16 cellular contexts compared by ENCODE assay signal in genomic region chr12:24920141-24920540, GRCh38. TPM values are rescaled to one million over a fixed set of nuclear protein-coding genes. Genes with fewer than 3 reads are reported as not detected.
A peak's percentile ranks its signal among the peaks of the same experiment; 100 is the strongest.
DNase-seq lines count a peak whose midpoint lies in the region; ATAC-seq and TF ChIP-seq lines count a peak whose summit lies in the region.
"Had no signal": no experiment of that assay in that cellular context is flagged by ENCODE, and none has a peak within 500 bp of the region (broad histone marks: within the 10 kb centered on the region; RNA-seq: fewer than 3 reads in every experiment).

No MANE protein-coding gene starts in this region.

- H3K27me3 Mint-ChIP-seq in activated T-cell treated with anti-CD3 and anti-CD28 coated beads, Interleukin-2, amount 50 U/mL, for 24 hours, result peaks cover 14% of the 10 kb centered on the region
- H3K27me3 Mint-ChIP-seq in activated T-cell treated with anti-CD3 and anti-CD28 coated beads, Interleukin-2, amount 50 U/mL, for 72 hours (ENCODE audit: low read depth), result peaks cover 15% of the 10 kb centered on the region
- no peaks in the 10 kb centered on the region for H3K27me3 Mint-ChIP-seq in HFFc6 (ENCODE audit: insufficient read depth)
- H3K27me3 Mint-ChIP-seq in chondrocyte (ENCODE audit: low read depth), result no peaks in the 10 kb centered on the region
- no peaks in the 10 kb centered on the region for H3K27me3 Mint-ChIP-seq in type B pancreatic cell
- peaks cover 5% of the 10 kb centered on the region for H3K27me3 Mint-ChIP-seq in T-helper 2 cell treated with Interferon-gamma antibody and Interleukin-4, amounts not matched to agents 5 μg/mL and 100 μg/mL, for 36 hours (ENCODE audit: low read depth)

- peaks cover 5% of the 10 kb centered on the region for H3K36me3 Mint-ChIP-seq in activated T-cell treated with anti-CD3 and anti-CD28 coated beads, Interleukin-2, amount 50 U/mL, for 24 hours (ENCODE audit: low read depth)
- H3K36me3 Mint-ChIP-seq in activated T-cell treated with anti-CD3 and anti-CD28 coated beads, Interleukin-2, amount 50 U/mL, for 72 hours (ENCODE audit: insufficient read depth in 2 of 2), result peaks cover 0 to 4% of the 10 kb centered on the region in 2 donors
- H3K36me3 Mint-ChIP-seq in HFFc6 (ENCODE audit: low read depth) (peaks cover 5% of the 10 kb centered on the region; the same call in 1 of the 2 replicates), chondrocyte (ENCODE audit: low read depth) (peaks cover 1% of the 10 kb centered on the region), type B pancreatic cell (peaks cover 36% of the 10 kb centered on the region)
- no peaks in the 10 kb centered on the region for H3K36me3 Mint-ChIP-seq in T-helper 2 cell treated with Interferon-gamma antibody and Interleukin-4, amounts not matched to agents 5 μg/mL and 100 μg/mL, for 36 hours (ENCODE audit: low read depth)

- no peak for TF ChIP-seq POLR2A in GM18505 (IDR thresholded peaks at IDR 0.05; ENCODE audit: borderline replicate concordance, extremely low read depth, insufficient read depth, insufficient read length)

- TF ChIP-seq CTCF in HFFc6 (IDR thresholded peaks at IDR 0.05), result no peak
- no peak for TF ChIP-seq CTCF in chondrocyte (IDR thresholded peaks at IDR 0.05)
- no peak for TF ChIP-seq CTCF in type B pancreatic cell (conservative IDR thresholded peaks at IDR 0.05)

- H3K4me1 Mint-ChIP-seq in activated T-cell treated with anti-CD3 and anti-CD28 coated beads, Interleukin-2, amount 50 U/mL, for 24 hours (ENCODE audit: low read depth), result peaks cover 43% of the 10 kb centered on the region
- peaks cover 40% of the 10 kb centered on the region for H3K4me1 Mint-ChIP-seq in activated T-cell treated with anti-CD3 and anti-CD28 coated beads, Interleukin-2, amount 50 U/mL, for 72 hours (ENCODE audit: low read depth)
- H3K4me1 Mint-ChIP-seq in HFFc6 (ENCODE audit: low read depth) (peaks cover 75% of the 10 kb centered on the region), chondrocyte (ENCODE audit: low read depth) (peaks cover 64% of the 10 kb centered on the region), type B pancreatic cell (ENCODE audit: unreplicated experiment) (peaks cover 7% of the 10 kb centered on the region)
- peaks cover 5% of the 10 kb centered on the region for H3K4me1 Mint-ChIP-seq in T-helper 2 cell treated with Interferon-gamma antibody and Interleukin-4, amounts not matched to agents 5 μg/mL and 100 μg/mL, for 36 hours (ENCODE audit: low read depth)

- no peak for DNase-seq in activated T-cell treated with anti-CD3 and anti-CD28 coated beads, Interleukin-2, amount 50 U/mL, for 24 hours
- DNase-seq in activated T-cell treated with anti-CD3 and anti-CD28 coated beads, Interleukin-2, amount 50 U/mL, for 72 hours, result no peak
- DNase-seq in HFFc6, result no peak
- DNase-seq in chondrocyte (ENCODE audit: low spot score), result no peak
- no peak for DNase-seq in type B pancreatic cell (ENCODE audit: extremely low spot score, unreplicated experiment)
- no peak for DNase-seq in T-helper 2 cell treated with Interferon-gamma antibody and Interleukin-4, amounts not matched to agents 5 μg/mL and 100 μg/mL, for 36 hours (ENCODE audit: low spot score)
- DNase-seq: AML-193, DMS79, MV-4-11, NCI-H1694 treated with DMSO at 0.1 percent for 48 hours, NCI-H2227 treated with DMSO at 0.1 percent for 48 hours, NCI-H510A treated with DMSO at 0.1 percent for 48 hours, NCI-H774, Peyer's patch had no signal

- no peak overlapping the region for H3K4me3 Mint-ChIP-seq in activated T-cell treated with anti-CD3 and anti-CD28 coated beads, Interleukin-2, amount 50 U/mL, for 24 hours
- H3K4me3 Mint-ChIP-seq in activated T-cell treated with anti-CD3 and anti-CD28 coated beads, Interleukin-2, amount 50 U/mL, for 72 hours, result no peak overlapping the region
- H3K4me3 Mint-ChIP-seq in HFFc6 (peak overlapping the region; percentile 36; the same call in 1 of the 2 replicates), chondrocyte (ENCODE audit: unreplicated experiment) (no peak overlapping the region), type B pancreatic cell (no peak overlapping the region)
- no peak overlapping the region for H3K4me3 Mint-ChIP-seq in T-helper 2 cell treated with Interferon-gamma antibody and Interleukin-4, amounts not matched to agents 5 μg/mL and 100 μg/mL, for 36 hours

- no peak for ATAC-seq in activated T-cell treated with anti-CD3 and anti-CD28 coated beads, Interleukin-2, amount 50 U/mL, for 72 hours (replicated peaks in 1 of 2)
- no peak for ATAC-seq in GM18505 (IDR thresholded peaks at IDR 0.05; ENCODE audit: unreplicated experiment)

- peak overlapping the region; percentile 88 for H3K27ac Mint-ChIP-seq in activated T-cell treated with anti-CD3 and anti-CD28 coated beads, Interleukin-2, amount 50 U/mL, for 24 hours
- H3K27ac Mint-ChIP-seq in activated T-cell treated with anti-CD3 and anti-CD28 coated beads, Interleukin-2, amount 50 U/mL, for 72 hours, result no peak overlapping the region
- peak overlapping the region; percentile 82 for H3K27ac Mint-ChIP-seq in HFFc6
- H3K27ac Mint-ChIP-seq in chondrocyte (ENCODE audit: unreplicated experiment), result peak overlapping the region; percentile 43
- peak overlapping the region; percentile 32 for H3K27ac Mint-ChIP-seq in type B pancreatic cell
- H3K27ac Mint-ChIP-seq in T-helper 2 cell treated with Interferon-gamma antibody and Interleukin-4, amounts not matched to agents 5 μg/mL and 100 μg/mL, for 36 hours, result no peak overlapping the region

- peaks cover 9% of the 10 kb centered on the region for H3K9me3 Mint-ChIP-seq in activated T-cell treated with anti-CD3 and anti-CD28 coated beads, Interleukin-2, amount 50 U/mL, for 24 hours
- no peaks in the 10 kb centered on the region for H3K9me3 Mint-ChIP-seq in activated T-cell treated with anti-CD3 and anti-CD28 coated beads, Interleukin-2, amount 50 U/mL, for 72 hours
- H3K9me3 Mint-ChIP-seq in HFFc6 (no peaks in the 10 kb centered on the region), chondrocyte (ENCODE audit: low read depth) (no peaks in the 10 kb centered on the region), type B pancreatic cell (peaks cover 13% of the 10 kb centered on the region)
- H3K9me3 Mint-ChIP-seq in T-helper 2 cell treated with Interferon-gamma antibody and Interleukin-4, amounts not matched to agents 5 μg/mL and 100 μg/mL, for 36 hours, result no peaks in the 10 kb centered on the region

RNA-seq across cellular contexts. Expression of gene BCAT1, which starts 28.8 kb away (rescaled TPM):
- total RNA-seq in activated T-cell treated with anti-CD3 and anti-CD28 coated beads, Interleukin-2, amount 50 U/mL, for 72 hours, result 10 to 100 TPM; 53.4 to 71.1 TPM
- 100 to 1,000 TPM; 156 to 180 (median 173) TPM for total RNA-seq in HFFc6 (2021; fragmentation: NEBNext Ultra II Directional; extraction: Animal tissue kit (Norgen Biotek cat#: 25700))
- total RNA-seq in chondrocyte (191 to 246 TPM (median 240 TPM) in 3 replicates), type B pancreatic cell (ENCODE audit: low replicate concordance) (153 and 573 TPM in 2 replicates)
- total RNA-seq: HT-29 had no signal

Comparison
In these comparisons a context has a peak if more than half of its experiments do, and no peak if none do; other contexts are left out.
1. H3K27ac Mint-ChIP-seq: peak in activated T-cell treated with anti-CD3 and anti-CD28 coated beads, Interleukin-2, amount 50 U/mL, for 24 hours (single experiment), HFFc6 (single experiment), chondrocyte (single experiment) and type B pancreatic cell (single experiment); none in activated T-cell treated with anti-CD3 and anti-CD28 coated beads, Interleukin-2, amount 50 U/mL, for 72 hours (single experiment) and T-helper 2 cell treated with Interferon-gamma antibody and Interleukin-4, amounts not matched to agents 5 μg/mL and 100 μg/mL, for 36 hours (single experiment).